In genomic region chr4:169114341-169114974, GRCh38 we compare ENCODE assay signal across 32 cellular contexts.
DNase-seq lines count a peak whose midpoint lies in the region; ATAC-seq, FAIRE-seq and TF ChIP-seq lines count a peak whose summit lies in the region.
"Had no signal": no experiment of that assay in that cellular context is flagged by ENCODE, and none has a peak within 500 bp of the region (broad histone marks: within the 10 kb centered on the region; RNA-seq: fewer than 3 reads in every experiment).

No MANE protein-coding gene starts in this region.

- peaks cover 41% of the 10 kb centered on the region for H3K4me1 ChIP-seq in astrocyte (ENCODE audit: insufficient read depth, low read length)
- H3K4me1 ChIP-seq: breast epithelium, parathyroid adenoma had no signal

- H3K36me3 Mint-ChIP-seq in astrocyte (ENCODE audit: low read depth, unreplicated experiment): peaks cover 14% of the 10 kb centered on the region

- H4K20me1 ChIP-seq in astrocyte (ENCODE audit: insufficient read depth, low read length): no peaks in the 10 kb centered on the region

- no peaks in the 10 kb centered on the region for H3K9me3 ChIP-seq in astrocyte (ENCODE audit: insufficient read depth, low read depth, low read length)
- H3K9me3 ChIP-seq: breast epithelium, thoracic aorta had no signal

- H3K4me3 Mint-ChIP-seq in astrocyte (ENCODE audit: unreplicated experiment): no peak overlapping the region
- H3K4me3 Mint-ChIP-seq: CD14-positive monocyte; nephron progenitor cell; stimulated activated naive CD8-positive, alpha-beta T cell treated with anti-CD3 and anti-CD28 coated beads, Interleukin-15, Interleukin-2, amounts not matched to agents 100 ng/mL and 50 ng/mL, for 24 hours had no signal

- H3K36me3 ChIP-seq in astrocyte (ENCODE audit: insufficient read depth, low read length): peaks cover 23% of the 10 kb centered on the region
- H3K36me3 ChIP-seq: breast epithelium, thoracic aorta had no signal

- DNase-seq in HT-29 (ENCODE audit: low spot score) (peak; percentile 59), astrocyte (ENCODE audit: low read depth) (no peak), kidney tubule cell (ENCODE audit: low spot score) (peak; percentile 45), renal cortical epithelial cell (ENCODE audit: low read depth) (peak; percentile 82)
- DNase-seq: activated CD4-positive, alpha-beta T cell treated with anti-CD3 and anti-CD28 coated beads for 4 hours; activated CD8-positive, alpha-beta memory T cell treated with anti-CD3 and anti-CD28 coated beads for 24 hours; activated naive CD4-positive, alpha-beta T cell treated with anti-CD3 and anti-CD28 coated beads, Interleukin-2, amount 50 U/mL, for 16 hours; activated T-cell treated with anti-CD3 and anti-CD28 coated beads for 4 hours; DND-41; effector CD4-positive, alpha-beta T cell; GOT3; MV-4-11; NCI-H1436; NCI-H2081 treated with DMSO at 0.1 percent for 48 hours; NCI-H226; NCI-H526 treated with DMSO at 0.1 percent for 48 hours; nephron progenitor cell; NK-92 treated with Interleukin-12 subunit alpha and Interleukin-12 subunit beta, amount 100 ng/mL, for 24 hours; SHP77; stimulated activated CD4-positive, alpha-beta T cell treated with anti-CD3 and anti-CD28 coated beads, Interleukin-1b, Interleukin-23, amount 100 ng/mL, for 48 hours had no signal

- no peaks in the 10 kb centered on the region for H3K27me3 ChIP-seq in astrocyte (ENCODE audit: insufficient read depth, low read length)
- H3K27me3 ChIP-seq: breast epithelium had no signal

- no peak overlapping the region for H2AFZ ChIP-seq in astrocyte (ENCODE audit: low read depth, low read length)
- H2AFZ ChIP-seq: parathyroid adenoma had no signal

- TF ChIP-seq CTCF in astrocyte (IDR thresholded peaks at IDR 0.05; ENCODE audit: insufficient read depth, low read depth, low read length): no peak

- H3K9ac ChIP-seq in astrocyte (ENCODE audit: low read length): no peak overlapping the region
- H3K9ac ChIP-seq: parathyroid adenoma had no signal

- H3K4me1 Mint-ChIP-seq in astrocyte (ENCODE audit: low read depth, unreplicated experiment): peaks cover 28% of the 10 kb centered on the region
- H3K4me1 Mint-ChIP-seq: CD14-positive monocyte, nephron progenitor cell had no signal

- H3K27me3 Mint-ChIP-seq in astrocyte (ENCODE audit: low read depth, unreplicated experiment): no peaks in the 10 kb centered on the region
- H3K27me3 Mint-ChIP-seq: stimulated activated naive CD8-positive, alpha-beta T cell treated with anti-CD3 and anti-CD28 coated beads, Interleukin-15, Interleukin-2, amounts not matched to agents 100 ng/mL and 50 ng/mL, for 24 hours had no signal

- peaks cover 19% of the 10 kb centered on the region for H3K79me2 ChIP-seq in astrocyte (ENCODE audit: insufficient read depth, low read length)
- H3K79me2 ChIP-seq: parathyroid adenoma had no signal

- peak overlapping the region; percentile 100 for H3K27ac Mint-ChIP-seq in astrocyte (ENCODE audit: unreplicated experiment)
- H3K27ac Mint-ChIP-seq: activated T-helper 2 cell treated with anti-CD3 and anti-CD28 coated beads, Interferon-gamma antibody, Interleukin-2, Interleukin-4, amounts not matched to agents 10 μg/mL and 5 μg/mL and 100 μg/mL, durations not matched to agents 14 hours and 24 hours and 36 hours; nephron progenitor cell; stimulated activated naive CD8-positive, alpha-beta T cell treated with anti-CD3 and anti-CD28 coated beads, Interleukin-15, Interleukin-2, amounts not matched to agents 100 ng/mL and 50 ng/mL, for 24 hours had no signal

- ATAC-seq in esophagus mucosa: no peak
- no peak for ATAC-seq in HG02840 (IDR thresholded peaks at IDR 0.05; ENCODE audit: low FRiP score, unreplicated experiment)
- no peak for ATAC-seq in GM21723 (IDR thresholded peaks at IDR 0.05; ENCODE audit: unreplicated experiment)
- ATAC-seq in GM19395 (IDR thresholded peaks at IDR 0.05; ENCODE audit: unreplicated experiment): no peak

- peak overlapping the region; percentile 95 for H3K27ac ChIP-seq in astrocyte (ENCODE audit: low read depth, low read length)
- H3K27ac ChIP-seq: breast epithelium, HL-60, parathyroid adenoma, thoracic aorta had no signal

- H3K4me3 ChIP-seq in astrocyte (ENCODE audit: insufficient read depth, low read depth, low read length): no peak overlapping the region
- H3K4me3 ChIP-seq: breast epithelium, lung, thoracic aorta had no signal

- H3K4me2 ChIP-seq in astrocyte (ENCODE audit: low read length): no peak overlapping the region

- no peaks in the 10 kb centered on the region for H3K9me3 Mint-ChIP-seq in astrocyte (ENCODE audit: unreplicated experiment)
- H3K9me3 Mint-ChIP-seq: activated T-helper 2 cell treated with anti-CD3 and anti-CD28 coated beads, Interferon-gamma antibody, Interleukin-2, Interleukin-4, amounts not matched to agents 10 μg/mL and 5 μg/mL and 100 μg/mL, durations not matched to agents 14 hours and 24 hours and 36 hours; CD14-positive monocyte; nephron progenitor cell; stimulated activated naive CD8-positive, alpha-beta T cell treated with anti-CD3 and anti-CD28 coated beads, Interleukin-15, Interleukin-2, amounts not matched to agents 100 ng/mL and 50 ng/mL, for 24 hours had no signal

- no peak for FAIRE-seq in astrocyte (lab: Jason Lieb, UNC)
